8 cellular contexts compared by ENCODE assay signal in the genomic region with DNA sequence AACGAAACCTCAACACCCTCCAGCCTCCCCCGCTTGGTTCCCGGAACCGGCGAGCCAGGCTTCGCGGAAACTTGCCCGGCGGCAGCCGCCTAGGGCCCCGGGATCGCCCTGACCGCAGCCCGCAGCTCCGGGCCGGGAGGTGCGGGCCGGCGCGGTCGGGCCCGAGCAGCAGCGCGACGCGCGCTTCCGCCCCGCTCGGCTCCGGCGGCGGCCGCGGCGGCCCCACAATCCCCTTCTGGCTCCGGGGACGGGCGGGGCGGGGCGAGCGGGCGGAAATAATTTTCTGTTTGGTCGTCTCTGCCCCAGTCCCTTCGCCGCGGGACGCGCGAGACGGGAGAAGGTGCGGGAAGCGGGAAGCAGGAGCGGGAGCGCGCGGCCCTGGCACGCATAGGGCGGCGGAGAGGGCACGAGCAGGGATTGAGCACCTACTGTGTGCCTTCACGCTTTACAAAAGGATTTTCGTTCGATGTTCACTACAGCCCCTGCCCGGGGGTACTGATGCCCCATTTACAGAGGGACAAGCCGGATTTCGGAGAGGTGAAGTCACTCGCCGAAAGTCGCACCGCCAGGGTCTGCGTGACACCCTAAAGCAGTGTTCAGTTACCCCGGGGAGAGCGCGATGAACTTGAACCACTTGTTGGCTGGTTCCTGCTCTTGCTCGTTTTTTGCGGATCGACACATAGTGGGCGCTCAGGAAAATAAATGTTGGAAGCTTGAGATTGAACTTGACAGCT. TPM values are rescaled to one million over a fixed set of nuclear protein-coding genes. Genes with fewer than 3 reads are reported as not detected.
DNase-seq lines count a peak whose midpoint lies in the region; TF ChIP-seq lines count a peak whose summit lies in the region.

No MANE protein-coding gene starts in this region.

- H3K27me3 Mint-ChIP-seq in T-helper 2 cell treated with Interferon-gamma antibody and Interleukin-4, amounts not matched to agents 5 μg/mL and 100 μg/mL, for 36 hours (ENCODE audit: low read depth): no peaks in the 10 kb centered on the region

- peaks cover 12% of the 10 kb centered on the region for H4K20me1 ChIP-seq in hepatocyte (ENCODE audit: insufficient read depth, poor library complexity, severe bottlenecking)

- TF ChIP-seq CTCF in astrocyte of the cerebellum (IDR thresholded peaks at IDR 0.05; ENCODE audit: low read depth, low read length, missing control alignments) (no peak), hepatocyte (IDR thresholded peaks at IDR 0.05; ENCODE audit: poor library complexity) (no peak), uterus (IDR thresholded peaks at IDR 0.05) (peak in 1 of 4 experiments; percentile 6)

- H3K4me3 Mint-ChIP-seq in T-helper 2 cell treated with Interferon-gamma antibody and Interleukin-4, amounts not matched to agents 5 μg/mL and 100 μg/mL, for 36 hours: peak overlapping the region; percentile 94

- no peaks in the 10 kb centered on the region for H3K9me3 Mint-ChIP-seq in T-helper 2 cell treated with Interferon-gamma antibody and Interleukin-4, amounts not matched to agents 5 μg/mL and 100 μg/mL, for 36 hours

- peak overlapping the region; percentile 89 for H2AFZ ChIP-seq in hepatocyte

- no peaks in the 10 kb centered on the region for H3K9me3 ChIP-seq in hepatocyte (ENCODE audit: low read depth)
- H3K9me3 ChIP-seq in uterus: no peaks in the 10 kb centered on the region

- DNase-seq in DMS153 (lab: John Stamatoyannopoulos, UW): peak; percentile 83
- peak; percentile 39 for DNase-seq in GOT3 (lab: John Stamatoyannopoulos, UW)
- peak; percentile 37 for DNase-seq in NCI-H1417 treated with DMSO at 0.1 percent for 48 hours (lab: John Stamatoyannopoulos, UW)
- DNase-seq in T-helper 2 cell treated with Interferon-gamma antibody and Interleukin-4, amounts not matched to agents 5 μg/mL and 100 μg/mL, for 36 hours (ENCODE audit: low spot score): peak; percentile 78
- peak; percentile 37 for DNase-seq in astrocyte of the cerebellum (ENCODE audit: low read depth)
- peak; percentile 94 for DNase-seq in hepatocyte (ENCODE audit: low spot score)
- DNase-seq in uterus: peak; percentile 85 to 88

- 2% methylated on average over 48 of the region's 79 CpGs for WGBS in hepatocyte (ENCODE audit: low lambda C conversion rate, missing lambda C conversion rate)

- peaks cover 8% of the 10 kb centered on the region for H3K36me3 Mint-ChIP-seq in T-helper 2 cell treated with Interferon-gamma antibody and Interleukin-4, amounts not matched to agents 5 μg/mL and 100 μg/mL, for 36 hours (ENCODE audit: low read depth)

- H3K4me3 ChIP-seq in astrocyte of the cerebellum (ENCODE audit: low read depth, low read length): peak overlapping the region; percentile 91
- peak overlapping the region; percentile 73 for H3K4me3 ChIP-seq in hepatocyte
- H3K4me3 ChIP-seq in rectal smooth muscle tissue (ENCODE audit: low read length): peak overlapping the region; percentile 91
- peak overlapping the region; percentile 84 to 93 for H3K4me3 ChIP-seq in uterus

- H3K36me3 ChIP-seq in hepatocyte (replicated peaks; ENCODE audit: insufficient read depth, low read depth) (no peaks in the 10 kb centered on the region), rectal smooth muscle tissue (ENCODE audit: control insufficient read depth, insufficient read depth, low read length) (peaks cover 1% of the 10 kb centered on the region), uterus (no peaks in the 10 kb centered on the region)

- H3K27ac Mint-ChIP-seq in T-helper 2 cell treated with Interferon-gamma antibody and Interleukin-4, amounts not matched to agents 5 μg/mL and 100 μg/mL, for 36 hours: peak overlapping the region; percentile 97

- peaks cover 29% of the 10 kb centered on the region for H3K4me1 ChIP-seq in hepatocyte (ENCODE audit: insufficient read depth)
- H3K4me1 ChIP-seq in rectal smooth muscle tissue (ENCODE audit: control insufficient read depth, insufficient read depth, low read length): peaks cover 14% of the 10 kb centered on the region
- H3K4me1 ChIP-seq in uterus: peaks cover 0 to 6% of the 10 kb centered on the region in 2 donors

- no peaks in the 10 kb centered on the region for H3K9me2 ChIP-seq in hepatocyte (replicated peaks; ENCODE audit: insufficient read depth)

- in situ Hi-C loops in astrocyte of the cerebellum (cut with HindIII; ENCODE audit: low sequenced_read_pairs): no loop called here

- H3K9ac ChIP-seq in rectal smooth muscle tissue (ENCODE audit: low read length): peak overlapping the region; percentile 92

- intact Hi-C loops in uterus (cut with DNase I; ENCODE audit: low total_unique reads): no loop called here

- peak; percentile 25 to 85 for TF ChIP-seq POLR2A in uterus (IDR thresholded peaks at IDR 0.05)

- peak overlapping the region; percentile 98 for H3K27ac ChIP-seq in hepatocyte
- H3K27ac ChIP-seq in rectal smooth muscle tissue (ENCODE audit: low read depth, low read length): peak overlapping the region; percentile 91
- H3K27ac ChIP-seq in uterus: peak overlapping the region; percentile 94 to 95

- H3K27me3 ChIP-seq in hepatocyte: no peaks in the 10 kb centered on the region
- H3K27me3 ChIP-seq in rectal smooth muscle tissue (ENCODE audit: control insufficient read depth, insufficient read depth, low read length): no peaks in the 10 kb centered on the region
- H3K27me3 ChIP-seq in uterus: no peaks in the 10 kb centered on the region

- peak overlapping the region; percentile 97 for H3K4me2 ChIP-seq in hepatocyte

- peaks cover 24% of the 10 kb centered on the region for H3K79me2 ChIP-seq in hepatocyte

- peaks cover 41% of the 10 kb centered on the region for H3K4me1 Mint-ChIP-seq in T-helper 2 cell treated with Interferon-gamma antibody and Interleukin-4, amounts not matched to agents 5 μg/mL and 100 μg/mL, for 36 hours (ENCODE audit: low read depth)

RNA-seq across cellular contexts. Expression of gene MLLT6, which starts 2.7 kb away (rescaled TPM):
- total RNA-seq in hepatocyte (27.5 and 31.2 TPM in 2 replicates), uterus (100 to 1,000 TPM in 1 of 4 donors, 10 to 100 TPM in 3; 32.3 to 218 (median 60.3) TPM)
- 10.6 and 11.0 TPM in 2 replicates for polyA plus RNA-seq in hepatocyte

RNA-seq across cellular contexts. Expression of gene EPOP, which starts 27.6 kb away (rescaled TPM):
- total RNA-seq in hepatocyte (0.92 and 0.93 TPM in 2 replicates), uterus (1 to 10 TPM in 2 of 4 donors, under 1 TPM in 1, not detected in 1; under 0.01 to 1.1 (median 1.0) TPM)
- polyA plus RNA-seq in hepatocyte: 0.37 and 0.45 TPM in 2 replicates

RNA-seq across cellular contexts. Expression of gene CISD3, which starts 27.8 kb away (rescaled TPM):
- 4.9 and 5.0 TPM in 2 replicates for total RNA-seq in hepatocyte
- 37.0 and 41.6 TPM in 2 replicates for polyA plus RNA-seq in hepatocyte
- 10 to 100 TPM in 1 of 4 donors, 1 to 10 TPM in 2, under 1 TPM in 1; 0.26 to 22.0 (median 2.9) TPM for total RNA-seq in uterus

RNA-seq across cellular contexts. Expression of gene PCGF2, which starts 45.8 kb away (rescaled TPM):
- total RNA-seq in hepatocyte: 7.2 and 8.7 TPM in 2 replicates
- 11.0 and 13.0 TPM in 2 replicates for polyA plus RNA-seq in hepatocyte
- 10 to 100 TPM in 2 of 4 donors, 1 to 10 TPM in 2; 5.5 to 81.8 (median 16.2) TPM for total RNA-seq in uterus

RNA-seq across cellular contexts. Expression of gene PSMB3, which starts 50.2 kb away (rescaled TPM):
- total RNA-seq in hepatocyte: 127 and 166 TPM in 2 replicates
- polyA plus RNA-seq in hepatocyte: 252 and 275 TPM in 2 replicates
- 100 to 1,000 TPM in 2 of 4 donors, 10 to 100 TPM in 2; 91.6 to 285 (median 101) TPM for total RNA-seq in uterus

Comparison
In these comparisons a context has a peak if more than half of its experiments do, and no peak if none do; other contexts are left out.
1. Peak in every context shown above with its lines: DNase-seq, H3K4me3 ChIP-seq and H3K27ac ChIP-seq.
2. DNase-seq: peak in every context shown above with its lines; median percentile 94 in hepatocyte; 86 in uterus; 83 in DMS153; 78 in T-helper 2 cell treated with Interferon-gamma antibody and Interleukin-4, amounts not matched to agents 5 μg/mL and 100 μg/mL, for 36 hours; 39 in GOT3; 37 in NCI-H1417 treated with DMSO at 0.1 percent for 48 hours; 37 in astrocyte of the cerebellum.